ENCODE assay signal across 8 cellular contexts in the genomic region with DNA sequence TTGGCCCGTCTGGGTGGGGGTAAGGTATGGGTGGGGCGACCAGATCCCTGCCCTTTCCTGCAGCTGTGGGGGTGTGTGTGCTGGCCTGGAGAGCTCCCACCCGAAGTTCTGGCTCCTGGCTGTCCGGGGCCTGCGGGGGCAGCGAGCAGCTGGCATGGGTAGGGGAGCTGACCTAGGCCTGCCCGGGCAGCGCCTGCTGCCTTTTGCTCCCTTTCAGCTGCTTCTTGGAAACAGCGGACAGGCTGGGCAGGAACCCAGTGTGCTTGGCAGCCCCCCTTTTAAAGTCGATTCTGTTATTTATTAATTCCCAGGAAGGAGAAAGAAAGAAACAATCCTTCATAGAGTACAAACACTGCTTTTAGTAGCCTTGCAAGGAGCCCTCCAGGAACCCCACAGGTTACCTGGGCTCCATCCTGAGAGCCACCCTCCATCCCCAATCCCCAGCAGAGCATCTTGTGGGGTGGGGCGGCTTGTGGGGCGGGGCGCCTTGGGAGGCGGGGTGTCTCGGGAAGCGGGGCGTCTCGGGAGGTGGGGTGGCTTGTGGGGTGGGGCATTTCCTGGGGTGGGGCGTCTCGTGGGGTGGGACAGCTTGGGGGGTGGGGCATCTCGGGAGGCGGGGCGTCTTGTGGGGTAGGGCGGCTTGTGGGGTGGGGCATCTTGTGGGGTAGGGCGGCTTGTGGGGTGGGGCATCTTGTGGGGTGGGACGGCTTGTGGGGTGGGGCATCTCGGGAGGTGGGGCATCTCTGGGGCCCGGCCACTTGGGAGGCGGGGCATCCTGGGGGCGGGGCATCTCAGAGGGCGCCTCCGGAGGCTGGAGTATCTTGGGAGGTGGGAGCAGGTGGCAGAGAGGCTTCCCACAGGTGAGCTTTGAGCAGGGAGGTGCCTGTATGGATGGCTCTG. TPM values are rescaled to one million over a fixed set of nuclear protein-coding genes. Genes with fewer than 3 reads are reported as not detected.
DNase-seq lines count a peak whose midpoint lies in the region; ATAC-seq, FAIRE-seq and TF ChIP-seq lines count a peak whose summit lies in the region.

No MANE protein-coding gene starts in this region.

- in situ Hi-C loops in GM13977 (cut with MboI; ENCODE audit: low pct_unique_long_range_greater_than_20kb, low sequenced_read_pairs, unreplicated experiment), result no loop called here

- peaks cover 76% of the 10 kb centered on the region for H3F3A ChIP-seq in SU-DHL-6 (ENCODE audit: insufficient read depth)

- no peaks in the 10 kb centered on the region for H3K9me2 ChIP-seq in SU-DHL-6 (replicated peaks; ENCODE audit: insufficient read depth, low read length)

- H3K4me3 Mint-ChIP-seq in progenitor cell of endocrine pancreas (ENCODE audit: low read depth), result no peak overlapping the region

- H3K27me3 ChIP-seq in SU-DHL-6 (ENCODE audit: low read length) (no peaks in the 10 kb centered on the region), small intestine (ENCODE audit: control insufficient read depth in 2 of 2, insufficient read depth in 2 of 2, low read length in 2 of 2) (no peaks in the 10 kb centered on the region)

- peak overlapping the region; percentile 66 for H3K9ac ChIP-seq in SU-DHL-6 (ENCODE audit: low read length)

- H3K4me3 ChIP-seq in SU-DHL-6 (ENCODE audit: insufficient read depth, low read length, poor library complexity, severe bottlenecking), result peak overlapping the region; percentile 60
- H3K4me3 ChIP-seq in small intestine (ENCODE audit: low read depth in 1 of 2, low read length in 2 of 2), result no peak overlapping the region

- H2AFZ ChIP-seq in SU-DHL-6 (ENCODE audit: low read depth, low read length, severe bottlenecking), result no peak overlapping the region

- no peaks in the 10 kb centered on the region for H3K36me3 ChIP-seq in SU-DHL-6 (ENCODE audit: low read length)
- no peaks in the 10 kb centered on the region for H3K36me3 ChIP-seq in small intestine (ENCODE audit: control insufficient read depth in 2 of 2, insufficient read depth in 2 of 2, low read length in 2 of 2)

- 39 to 42% (median 41%) methylated on average over 23 to 32 of the region's 32 CpGs for WGBS in small intestine, 3 donors

- DNase-seq in GM13977 (ENCODE audit: low spot score), result peak; percentile 86
- peak; percentile 84 for DNase-seq in germinal center (ENCODE audit: low spot score)
- peak; percentile 40 for DNase-seq in small intestine
- no peak for DNase-seq in activated effector memory CD4-positive, alpha-beta T cell treated with anti-CD3 and anti-CD28 coated beads, Interleukin-2, amount 50 U/mL, for 16 hours
- no peak for DNase-seq in progenitor cell of endocrine pancreas (ENCODE audit: low spot score, unreplicated experiment)
- no peak for DNase-seq in H54 (ENCODE audit: insufficient read length, low spot score)

- H3K27ac ChIP-seq in SU-DHL-6 (ENCODE audit: low read depth, low read length) (peak overlapping the region; percentile 97), small intestine (ENCODE audit: low read depth in 1 of 2, low read length in 1 of 2) (peak overlapping the region; percentile 30 to 80)

- H3K9me3 ChIP-seq in SU-DHL-6 (ENCODE audit: insufficient read depth, low read length) (no peaks in the 10 kb centered on the region), small intestine (ENCODE audit: control insufficient read depth, low read depth) (no peaks in the 10 kb centered on the region)

- no peaks in the 10 kb centered on the region for H3K9me3 Mint-ChIP-seq in progenitor cell of endocrine pancreas (ENCODE audit: low read depth)

- peak overlapping the region; percentile 79 for H3K4me2 ChIP-seq in SU-DHL-6 (ENCODE audit: low read depth, low read length, poor library complexity, severe bottlenecking)

- peaks cover 2% of the 10 kb centered on the region for H3K36me3 Mint-ChIP-seq in progenitor cell of endocrine pancreas (ENCODE audit: insufficient read depth)

- FAIRE-seq in small intestine (lab: Jason Lieb, UNC), result no peak
- FAIRE-seq in H54 (lab: Jason Lieb, UNC), result no peak

- no peak for TF ChIP-seq POLR2A in H54 (IDR thresholded peaks at IDR 0.05; ENCODE audit: low read depth, low read length)

- no peak overlapping the region for H3K27ac Mint-ChIP-seq in progenitor cell of endocrine pancreas

- no peaks in the 10 kb centered on the region for H3K4me1 Mint-ChIP-seq in progenitor cell of endocrine pancreas (ENCODE audit: low read depth)

- ATAC-seq in GM21786 (IDR thresholded peaks at IDR 0.05; ENCODE audit: unreplicated experiment), result no peak

- H3K79me2 ChIP-seq in SU-DHL-6 (ENCODE audit: insufficient read depth, low read length), result peaks cover 74% of the 10 kb centered on the region

- no peaks in the 10 kb centered on the region for H3K27me3 Mint-ChIP-seq in progenitor cell of endocrine pancreas

- peaks cover 11% of the 10 kb centered on the region; the same call in 1 of the 2 replicates for H4K20me1 ChIP-seq in SU-DHL-6 (ENCODE audit: low read depth, low read length)

- peaks cover 0 to 6% of the 10 kb centered on the region in 2 donors for H3K4me1 ChIP-seq in small intestine (ENCODE audit: control insufficient read depth in 2 of 2, insufficient read depth in 1 of 2, low read depth in 1 of 2, low read length in 1 of 2)

- no peak for TF ChIP-seq CTCF in GM13977 (IDR thresholded peaks at IDR 0.05; ENCODE audit: extremely low read depth, insufficient read depth, missing control alignments)
- no peak for TF ChIP-seq CTCF in SU-DHL-6 (IDR thresholded peaks at IDR 0.05; ENCODE audit: insufficient read depth, low read length, poor library complexity, severe bottlenecking)
- TF ChIP-seq CTCF in progenitor cell of endocrine pancreas (IDR thresholded peaks at IDR 0.05; ENCODE audit: unreplicated experiment), result no peak

RNA-seq across cellular contexts. Expression of a gene that starts 7.0 kb away (rescaled TPM):
- 100 to 1,000 TPM in 1 of 3 donors, 10 to 100 TPM in 2; 11.0 to 231 (median 37.3) TPM for polyA plus RNA-seq in small intestine
- 166 and 171 TPM in 2 replicates for total RNA-seq in progenitor cell of endocrine pancreas

RNA-seq across cellular contexts. Expression of a gene that starts 16.5 kb away (rescaled TPM):
- polyA plus RNA-seq in small intestine, result 100 to 1,000 TPM in 1 of 3 donors, 10 to 100 TPM in 2; 49.2 to 113 (median 77.4) TPM
- 50.2 and 54.5 TPM in 2 replicates for total RNA-seq in progenitor cell of endocrine pancreas

Comparison
In these comparisons a context has a peak if more than half of its experiments do, and no peak if none do; other contexts are left out.
1. DNase-seq: peak in GM13977 (single experiment), germinal center (single experiment) and small intestine (single experiment); none in activated effector memory CD4-positive, alpha-beta T cell treated with anti-CD3 and anti-CD28 coated beads, Interleukin-2, amount 50 U/mL, for 16 hours (single experiment), progenitor cell of endocrine pancreas (single experiment) and H54 (single experiment).